In genomic region chr16:11966173-11966572, GRCh38 we compare ENCODE assay signal across 1 cellular context.
TF ChIP-seq lines count a peak whose summit lies in the region.

No MANE protein-coding gene starts in this region.

TF ChIP-seq in GM12878, 131 proteins besides CTCF, POLR2A, EP300 and RAD21 (continued from another document and continues in another):
- TF ChIP-seq SMC3 (IDR thresholded peaks at IDR 0.05; ENCODE audit: borderline replicate concordance, low read length) (no peak), MLLT1 (IDR thresholded peaks at IDR 0.05) (0 out of 2 replicates have a peak, but pooled peaks have one; percentile 75), BRCA1 (IDR thresholded peaks at IDR 0.05; ENCODE audit: low read depth, low read length) (no peak), SIN3A (IDR thresholded peaks at IDR 0.05; ENCODE audit: low read depth, low read length) (no peak), ZNF274 (IDR thresholded peaks at IDR 0.05; ENCODE audit: insufficient read depth, insufficient read length) (no peak), E4F1 (IDR thresholded peaks at IDR 0.05; ENCODE audit: borderline replicate concordance, partially characterized antibody) (no peak), SREBF1 (IDR thresholded peaks at IDR 0.05; ENCODE audit: low read length) (no peak), HDGF (IDR thresholded peaks at IDR 0.05) (no peak), RELA (IDR thresholded peaks at IDR 0.05; ENCODE audit: borderline replicate concordance, partially characterized antibody) (no peak), SMAD5 (IDR thresholded peaks at IDR 0.05; ENCODE audit: low read depth) (no peak), NR2C2 (IDR thresholded peaks at IDR 0.05; ENCODE audit: borderline replicate concordance, control insufficient read depth, insufficient read length, low read depth) (no peak), ZNF24 (IDR thresholded peaks at IDR 0.05) (peak; percentile 75; the same call in 1 of the 2 replicates), TARDBP (IDR thresholded peaks at IDR 0.05; ENCODE audit: borderline replicate concordance) (no peak), TBL1XR1 (IDR thresholded peaks at IDR 0.05; ENCODE audit: low read depth, low read length) (peak; percentile 96), SMARCA5 (IDR thresholded peaks at IDR 0.05) (no peak), WRNIP1 (IDR thresholded peaks at IDR 0.05; ENCODE audit: borderline replicate concordance, low read depth, low read length) (no peak), RCOR1 (conservative IDR thresholded peaks at IDR 0.05; ENCODE audit: low read depth, low read length) (no peak), SKIL (IDR thresholded peaks at IDR 0.05; ENCODE audit: low read depth, poor library complexity, severe bottlenecking) (peak; percentile 93), PAX5 (IDR thresholded peaks at IDR 0.05; ENCODE audit: borderline replicate concordance, low read depth, low read length) (no peak; the same call in 1 of the 2 replicates), E2F4 (IDR thresholded peaks at IDR 0.05; ENCODE audit: low read depth, low read length) (no peak), DPF2 (IDR thresholded peaks at IDR 0.05) (peak; percentile 86; the same call in 1 of the 2 replicates), NR2F1 (conservative IDR thresholded peaks at IDR 0.05) (no peak; the same call in 1 of the 2 replicates), SIX5 (IDR thresholded peaks at IDR 0.05; ENCODE audit: low read depth, low read length, severe bottlenecking) (no peak), SRF (IDR thresholded peaks at IDR 0.05; ENCODE audit: low read depth in 2 of 2, low read length in 2 of 2) (no peak), FOS (IDR thresholded peaks at IDR 0.05; ENCODE audit: borderline replicate concordance, extremely low read depth, insufficient read length) (no peak), MEF2A (IDR thresholded peaks at IDR 0.05; ENCODE audit: insufficient read depth, low read depth, low read length) (peak; percentile 97), ATF2 (IDR thresholded peaks at IDR 0.05; ENCODE audit: low read length) (peak; percentile 84), NRF1 (conservative IDR thresholded peaks at IDR 0.05; ENCODE audit: low read depth, low read length) (no peak), NFXL1 (IDR thresholded peaks at IDR 0.05; ENCODE audit: borderline replicate concordance) (no peak), ZBED1 (IDR thresholded peaks at IDR 0.05; ENCODE audit: borderline replicate concordance) (peak; percentile 84; the same call in 1 of the 2 replicates), CHD1 (IDR thresholded peaks at IDR 0.05; ENCODE audit: low read depth, low read length) (no peak), MEF2B (IDR thresholded peaks at IDR 0.05; ENCODE audit: partially characterized antibody, poor library complexity, severe bottlenecking) (peak; percentile 90), ZBTB40 (IDR thresholded peaks at IDR 0.05; ENCODE audit: borderline replicate concordance) (no peak), ZNF384 (IDR thresholded peaks at IDR 0.05; ENCODE audit: borderline replicate concordance, low read depth, low read length) (no peak), IRF5 (IDR thresholded peaks at IDR 0.05; ENCODE audit: borderline replicate concordance) (no peak), SPI1 (IDR thresholded peaks at IDR 0.05; ENCODE audit: borderline replicate concordance, insufficient read depth, low read depth, low read length) (peak; percentile 98), LARP7 (IDR thresholded peaks at IDR 0.05) (no peak), TCF3 (IDR thresholded peaks at IDR 0.05; ENCODE audit: borderline replicate concordance, insufficient read depth, low read depth, low read length) (no peak), CHD4 (IDR thresholded peaks at IDR 0.05) (no peak), PML (IDR thresholded peaks at IDR 0.05; ENCODE audit: low read length) (0 out of 2 replicates have a peak, but pooled peaks have one; percentile 32), SP1 (IDR thresholded peaks at IDR 0.05; ENCODE audit: low read depth, low read length) (no peak), CREM (IDR thresholded peaks at IDR 0.05; ENCODE audit: low read depth) (peak; percentile 83; the same call in 1 of the 2 replicates), ETV6 (conservative IDR thresholded peaks at IDR 0.05 in 1 of 2, IDR thresholded peaks at IDR 0.05 in 1 of 2; ENCODE audit: borderline replicate concordance in 1 of 2, low read depth in 1 of 2) (peak in 1 of 2 experiments; percentile 41; a peak in 1 of 4 replicates), PKNOX1 (IDR thresholded peaks at IDR 0.05) (peak; percentile 31; the same call in 1 of the 2 replicates), RBBP5 (conservative IDR thresholded peaks at IDR 0.05) (no peak), CBX5 (IDR thresholded peaks at IDR 0.05; ENCODE audit: low read depth) (no peak), YY1 (IDR thresholded peaks at IDR 0.05; ENCODE audit: low read depth, low read length) (no peak)
